ENCODE assay signal across 2 cellular contexts in genomic region chr1:148452845-148453244, GRCh38. TPM values are rescaled to one million over a fixed set of nuclear protein-coding genes. Genes with fewer than 3 reads are reported as not detected.
"Had no signal": no experiment of that assay in that cellular context is flagged by ENCODE, and none has a peak within 500 bp of the region (broad histone marks: within the 10 kb centered on the region; RNA-seq: fewer than 3 reads in every experiment).

No MANE protein-coding gene starts in this region.

RNA-seq across cellular contexts. Expression of gene PPIAL4G, which starts 30.3 kb away (rescaled TPM):
- total RNA-seq: endothelial cell of umbilical vein, sciatic nerve had no signal
